ENCODE assay signal across 20 cellular contexts in the genomic region with DNA sequence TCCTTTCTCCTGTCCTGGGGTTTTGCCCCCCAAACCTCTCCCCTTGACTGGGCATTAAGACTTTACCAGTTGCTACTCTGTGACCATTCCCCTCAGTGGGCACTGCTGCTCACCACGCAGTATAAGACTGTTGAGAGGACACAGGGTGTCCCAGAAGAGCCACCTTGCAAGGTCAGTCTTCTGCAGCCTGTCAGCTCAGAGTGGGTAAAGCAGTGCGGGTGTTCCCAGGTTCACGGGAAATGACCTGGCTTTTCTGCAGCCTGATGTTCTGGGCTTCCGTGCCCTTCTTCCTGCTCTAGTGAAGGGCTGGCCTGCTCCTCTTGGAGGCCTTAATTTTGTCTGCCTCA. TPM values are rescaled to one million over a fixed set of nuclear protein-coding genes. Genes with fewer than 3 reads are reported as not detected.
DNase-seq lines count a peak whose midpoint lies in the region; ATAC-seq and FAIRE-seq lines count a peak whose summit lies in the region.
"Had no signal": no experiment of that assay in that cellular context is flagged by ENCODE, and none has a peak within 500 bp of the region (broad histone marks: within the 10 kb centered on the region; RNA-seq: fewer than 3 reads in every experiment).

No MANE protein-coding gene starts in this region.

- no peak for FAIRE-seq in frontal cortex (lab: Jason Lieb, UNC)
- FAIRE-seq: A549 had no signal

- no peak for DNase-seq in frontal cortex (ENCODE audit: low spot score in 2 of 2)
- DNase-seq in activated CD4-positive, alpha-beta T cell treated with anti-CD3 and anti-CD28 coated beads for 48 hours = no peak
- DNase-seq in AG08396 (ENCODE audit: low spot score) = no peak
- DNase-seq in COR-L47 (lab: John Stamatoyannopoulos, UW) = no peak
- DNase-seq: activated CD4-positive, CD25-positive, alpha-beta regulatory T cell; activated CD8-positive, alpha-beta memory T cell treated with anti-CD3 and anti-CD28 coated beads, Interleukin-2, amount 10 ng/mL, durations not matched to agents 7 days and 5 days; CD4-positive, alpha-beta memory T cell; foreskin keratinocyte; left ventricle myocardium superior; naive thymus-derived CD8-positive, alpha-beta T cell; NCI-H1436; T-helper 2 cell; upper lobe of left lung had no signal

- ATAC-seq in GM18498 (IDR thresholded peaks at IDR 0.05; ENCODE audit: unreplicated experiment) (peak; percentile 17), GM21381 (IDR thresholded peaks at IDR 0.05; ENCODE audit: unreplicated experiment) (peak; percentile 30), HG02884 (IDR thresholded peaks at IDR 0.05; ENCODE audit: unreplicated experiment) (peak; percentile 24), HG03457 (IDR thresholded peaks at IDR 0.05; ENCODE audit: unreplicated experiment) (peak; percentile 27)
- ATAC-seq: A549; activated CD8-positive, alpha-beta memory T cell treated with anti-CD3 and anti-CD28 coated beads, Interleukin-2, amount 10 ng/mL, durations not matched to agents 7 days and 5 days; foreskin keratinocyte; left ventricle myocardium superior; naive thymus-derived CD8-positive, alpha-beta T cell; Right ventricle myocardium inferior had no signal

RNA-seq across cellular contexts. Expression of a gene that starts 34.2 kb away (rescaled TPM):
- 7.3 TPM for total RNA-seq in frontal cortex
- total RNA-seq: activated CD8-positive, alpha-beta memory T cell treated with anti-CD3 and anti-CD28 coated beads, Interleukin-2, amount 10 ng/mL, durations not matched to agents 7 days and 5 days; ascending aorta; CD4-positive, alpha-beta memory T cell; foreskin keratinocyte; left ventricle myocardium superior; naive thymus-derived CD8-positive, alpha-beta T cell; Right ventricle myocardium inferior had no signal
